ENCODE assay signal across 24 cellular contexts in the genomic region with DNA sequence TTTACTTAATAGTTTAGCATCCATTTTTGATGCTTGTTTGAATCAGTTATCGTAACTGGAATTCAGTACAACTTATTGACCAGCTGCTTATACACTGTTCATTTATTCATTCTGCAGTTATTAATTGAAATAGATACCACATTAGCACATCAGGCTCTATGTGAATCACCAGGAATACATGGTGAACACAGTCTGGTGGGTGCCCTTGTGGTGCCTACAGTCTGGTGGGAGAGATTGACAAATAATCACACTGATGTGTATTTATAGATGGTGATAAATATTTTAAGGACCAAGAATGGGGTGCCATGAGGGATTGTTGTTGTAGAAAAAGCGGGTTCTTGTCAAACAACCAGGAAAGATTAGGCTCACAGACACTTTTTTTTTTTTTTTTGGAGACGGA.
"Had no signal": no experiment of that assay in that cellular context is flagged by ENCODE, and none has a peak within 500 bp of the region (broad histone marks: within the 10 kb centered on the region; RNA-seq: fewer than 3 reads in every experiment).

No MANE protein-coding gene starts in this region.

- H3K4me3 Mint-ChIP-seq: dendritic cell treated with granulocyte-macrophage colony-stimulating factor and Interleukin-4, amounts not matched to agents 40 ng/mL and 50 ng/mL, for 4 days; effector memory CD8-positive, alpha-beta T cell; endodermal cell had no signal

- H3K27ac Mint-ChIP-seq: dendritic cell treated with granulocyte-macrophage colony-stimulating factor and Interleukin-4, amounts not matched to agents 40 ng/mL and 50 ng/mL, for 4 days; effector memory CD8-positive, alpha-beta T cell had no signal

- H3K36me3 ChIP-seq: colonic mucosa had no signal

- DNase-seq: colonic mucosa; cortex of kidney; dermis blood vessel endothelial cell; dorsolateral prefrontal cortex; effector CD4-positive, alpha-beta T cell; effector CD8-positive, alpha-beta T cell; effector memory CD4-positive, alpha-beta T cell; effector memory CD8-positive, alpha-beta T cell; endodermal cell; erythroblast; esophagus squamous epithelium; foreskin fibroblast; foreskin keratinocyte; foreskin melanocyte; gastrocnemius medialis; glutamatergic neuron; heart left ventricle; heart right ventricle had no signal

- H3K9me3 ChIP-seq: colonic mucosa had no signal

- H3K27me3 Mint-ChIP-seq: effector memory CD8-positive, alpha-beta T cell had no signal

- H3K4me1 ChIP-seq: colonic mucosa, esophagus squamous epithelium, foreskin keratinocyte, gastroesophageal sphincter, heart left ventricle, heart right ventricle had no signal

- H3K27ac ChIP-seq: colonic mucosa, coronary artery, dorsolateral prefrontal cortex, epithelial cell of prostate, esophagus muscularis mucosa, esophagus squamous epithelium, foreskin keratinocyte, gastrocnemius medialis, gastroesophageal sphincter, heart left ventricle, heart right ventricle had no signal

- H3K27me3 ChIP-seq: colonic mucosa, dorsolateral prefrontal cortex, esophagus muscularis mucosa, esophagus squamous epithelium, foreskin keratinocyte, gastrocnemius medialis, gastroesophageal sphincter had no signal

- H3K4me3 ChIP-seq: colonic mucosa, coronary artery, dorsolateral prefrontal cortex, esophagus muscularis mucosa, esophagus squamous epithelium, gastrocnemius medialis, gastroesophageal sphincter, heart left ventricle, heart right ventricle had no signal

- H3K9me3 Mint-ChIP-seq: effector memory CD8-positive, alpha-beta T cell had no signal

- ATAC-seq: effector memory CD8-positive, alpha-beta T cell; esophagus mucosa; foreskin keratinocyte; gastrocnemius medialis; gastroesophageal sphincter; heart left ventricle; heart right ventricle had no signal
